In the genomic region with DNA sequence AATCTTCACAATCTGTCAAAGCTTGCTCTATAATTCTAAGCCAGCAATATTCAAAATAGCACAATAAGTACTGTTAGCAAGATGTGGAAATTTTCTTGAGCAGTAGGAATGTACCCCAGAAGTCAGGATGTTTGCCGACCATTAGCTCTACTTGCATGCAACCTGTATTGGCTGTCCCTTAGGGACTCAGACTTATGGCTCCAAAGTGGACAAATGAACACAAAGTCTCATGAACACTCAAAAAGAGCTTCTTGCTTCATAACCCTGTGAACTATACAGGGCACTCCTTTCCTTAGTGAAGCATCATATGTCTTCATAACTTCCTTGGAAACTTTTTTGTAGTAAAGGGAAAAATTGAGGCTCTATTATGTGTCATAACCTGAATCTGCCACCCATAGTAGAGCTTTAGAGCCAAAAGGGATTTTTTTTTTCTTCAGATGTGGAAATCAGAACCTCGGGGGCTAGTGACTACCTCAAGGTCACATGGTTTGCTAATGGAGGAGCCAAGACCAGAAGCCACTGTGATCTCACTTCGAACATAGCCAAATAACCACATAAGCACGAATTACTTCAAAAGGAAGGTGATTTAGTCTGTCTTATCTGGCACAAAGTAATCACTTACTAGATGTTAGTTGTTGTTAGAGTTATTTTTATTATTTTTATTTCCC, we compare ENCODE assay signal across 14 cellular contexts. TPM values are rescaled to one million over a fixed set of nuclear protein-coding genes. Genes with fewer than 3 reads are reported as not detected.
DNase-seq lines count a peak whose midpoint lies in the region; ATAC-seq and TF ChIP-seq lines count a peak whose summit lies in the region.
"Had no signal": no experiment of that assay in that cellular context is flagged by ENCODE, and none has a peak within 500 bp of the region (broad histone marks: within the 10 kb centered on the region; RNA-seq: fewer than 3 reads in every experiment).

No MANE protein-coding gene starts in this region.

- H3K9me3 ChIP-seq in Panc1 (ENCODE audit: control insufficient read depth, insufficient read depth, low read depth, low read length) = no peaks in the 10 kb centered on the region
- H3K9me3 ChIP-seq in body of pancreas = no peaks in the 10 kb centered on the region

- no TSS peak for BruUV-seq in Panc1 (replicated peaks; lab: Mats Ljungman, UMichigan)

- WGBS in body of pancreas, 2 donors = 51 to 53% methylated on average over 4 of the region's 4 CpGs

- ATAC-seq in Panc1 = peak; percentile 28; the same call in 1 of the 2 replicates
- ATAC-seq in stimulated activated effector memory CD8-positive, alpha-beta T cell treated with anti-CD3 and anti-CD28 coated beads, Interleukin-12 subunit alpha, Interleukin-12 subunit beta, amount 100 ng/mL, for 72 hours = peak; percentile 21
- no peak for ATAC-seq in HG03460 (IDR thresholded peaks at IDR 0.05; ENCODE audit: unreplicated experiment)
- ATAC-seq in body of pancreas = no peak
- ATAC-seq: left cardiac atrium had no signal

- no peak overlapping the region for H3K27ac Mint-ChIP-seq in stimulated activated effector memory CD8-positive, alpha-beta T cell treated with anti-CD3 and anti-CD28 coated beads, Interleukin-12 subunit alpha, Interleukin-12 subunit beta, amount 100 ng/mL, for 72 hours

- TF ChIP-seq CTCF in Panc1 (IDR thresholded peaks at IDR 0.05) = no peak
- TF ChIP-seq CTCF in body of pancreas (IDR thresholded peaks at IDR 0.05) = no peak

- no peak for TF ChIP-seq POLR2A in body of pancreas (IDR thresholded peaks at IDR 0.05)

- no peaks in the 10 kb centered on the region; the same call in 1 of the 2 replicates for H3K36me3 ChIP-seq in Panc1 (ENCODE audit: control insufficient read depth, insufficient read depth, low read length)
- no peaks in the 10 kb centered on the region for H3K36me3 ChIP-seq in body of pancreas (replicated peaks in 1 of 2; ENCODE audit: insufficient read depth in 1 of 2, low read depth in 2 of 2)

- H3K36me3 Mint-ChIP-seq in stimulated activated effector memory CD8-positive, alpha-beta T cell treated with anti-CD3 and anti-CD28 coated beads, Interleukin-12 subunit alpha, Interleukin-12 subunit beta, amount 100 ng/mL, for 72 hours = no peaks in the 10 kb centered on the region

- POLR2A ChIA-PET in Panc1 (lab: Charles Lee) = interaction anchor here (0.6 to 1.3 kb wide), 6 partner anchors 12 to 29 kb away, joined by 3 to 5 read pairs (median 3); no protein-coding TSS in a partner anchor

- no peak overlapping the region for H3K4me3 Mint-ChIP-seq in stimulated activated effector memory CD8-positive, alpha-beta T cell treated with anti-CD3 and anti-CD28 coated beads, Interleukin-12 subunit alpha, Interleukin-12 subunit beta, amount 100 ng/mL, for 72 hours
- H3K4me3 Mint-ChIP-seq: activated T-cell treated with anti-CD3 and anti-CD28 coated beads, Interleukin-2, amount 50 U/mL, for 24 hours had no signal

- in situ Hi-C loops in Panc1 (cut with HindIII; ENCODE audit: low pct_unique_long_range_greater_than_20kb, low sequenced_read_pairs) = no loop called here

- no peaks in the 10 kb centered on the region for H3K4me1 Mint-ChIP-seq in stimulated activated effector memory CD8-positive, alpha-beta T cell treated with anti-CD3 and anti-CD28 coated beads, Interleukin-12 subunit alpha, Interleukin-12 subunit beta, amount 100 ng/mL, for 72 hours

- H3K4me3 ChIP-seq in Panc1 (ENCODE audit: low read depth in 2 of 2, low read length in 2 of 2) = peak overlapping the region in 1 of 2 experiments; percentile 27; a peak in 1 of 4 replicates
- no peak overlapping the region for H3K4me3 ChIP-seq in body of pancreas

- no peaks in the 10 kb centered on the region for H3K9me3 Mint-ChIP-seq in stimulated activated effector memory CD8-positive, alpha-beta T cell treated with anti-CD3 and anti-CD28 coated beads, Interleukin-12 subunit alpha, Interleukin-12 subunit beta, amount 100 ng/mL, for 72 hours
- H3K9me3 Mint-ChIP-seq: activated T-cell treated with anti-CD3 and anti-CD28 coated beads, Interleukin-2, amount 50 U/mL, for 24 hours had no signal

- peak; percentile 29 for DNase-seq in GM03348 (ENCODE audit: low spot score)
- DNase-seq in Panc1 (ENCODE audit: low read depth, low spot score) = no peak
- peak; percentile 18 for DNase-seq in fibroblast of peridontal ligament (ENCODE audit: extremely low read depth)
- DNase-seq in stimulated activated effector memory CD8-positive, alpha-beta T cell treated with anti-CD3 and anti-CD28 coated beads, Interleukin-12 subunit alpha, Interleukin-12 subunit beta, amount 100 ng/mL, for 72 hours (ENCODE audit: low spot score in 2 of 2) = no peak
- no peak for DNase-seq in body of pancreas
- DNase-seq in SIG-M5 treated with dmso at 0.1 percent for 504 hours (lab: John Stamatoyannopoulos, UW; ENCODE audit: unreplicated experiment) = no peak
- DNase-seq: activated T-cell treated with anti-CD3 and anti-CD28 coated beads, Interleukin-2, amount 50 U/mL, for 24 hours; GDM1; glutamatergic neuron; left cardiac atrium; NCI-H1417 treated with DMSO at 0.1 percent for 48 hours; stimulated activated CD4-positive, alpha-beta T cell treated with anti-CD3 and anti-CD28 coated beads, Interleukin-1b, Interleukin-23, amount 100 ng/mL, for 48 hours; T-helper 2 cell had no signal

- H3K4me1 ChIP-seq in Panc1 (ENCODE audit: control insufficient read depth, insufficient read depth, low read length) (peaks cover 92% of the 10 kb centered on the region), body of pancreas (no peaks in the 10 kb centered on the region)

- CTCF ChIA-PET in Panc1 (lab: Charles Lee) = interaction anchor here (0.6 to 1.1 kb wide), 2 partner anchors 19 to 21 kb away, joined by 5 read pairs; no protein-coding TSS in a partner anchor

- H3K27me3 ChIP-seq in Panc1 (ENCODE audit: control insufficient read depth, insufficient read depth, low read length) = no peaks in the 10 kb centered on the region
- H3K27me3 ChIP-seq in body of pancreas = no peaks in the 10 kb centered on the region

- peak overlapping the region; percentile 100 for H3K27ac ChIP-seq in Panc1 (ENCODE audit: low read length)
- H3K27ac ChIP-seq in body of pancreas = no peak overlapping the region

- intact Hi-C loops in Panc1 (cut with micrococcal nuclease; ENCODE audit: unreplicated experiment) (no loop called here), body of pancreas (cut with DNase I) (no loop called here)

RNA-seq across cellular contexts. Expression of a gene that starts 54.6 kb away (rescaled TPM):
- 259 TPM for total RNA-seq in Panc1 (2021; ENCODE audit: unreplicated experiment)
- polyA plus RNA-seq in Panc1 (2012; ENCODE audit: insufficient read length) = 87.8 TPM
- total RNA-seq in body of pancreas = 10 to 100 TPM in 1 of 2 donors, 1 to 10 TPM in 1; 7.5 to 38.6 TPM

Comparison
In these comparisons a context has a peak if more than half of its experiments do, and no peak if none do; other contexts are left out.
1. DNase-seq: peak in GM03348 (single experiment) and fibroblast of peridontal ligament (single experiment); none in Panc1 (single experiment), stimulated activated effector memory CD8-positive, alpha-beta T cell treated with anti-CD3 and anti-CD28 coated beads, Interleukin-12 subunit alpha, Interleukin-12 subunit beta, amount 100 ng/mL, for 72 hours (0 of 2), body of pancreas (0 of 4) and SIG-M5 treated with dmso at 0.1 percent for 504 hours (single experiment).
2. ATAC-seq: peak in Panc1 (single experiment) and stimulated activated effector memory CD8-positive, alpha-beta T cell treated with anti-CD3 and anti-CD28 coated beads, Interleukin-12 subunit alpha, Interleukin-12 subunit beta, amount 100 ng/mL, for 72 hours (single experiment); none in HG03460 (single experiment) and body of pancreas (single experiment).